ENCODE assay signal across 8 cellular contexts in genomic region chr12:71755146-71755892, GRCh38. TPM values are rescaled to one million over a fixed set of nuclear protein-coding genes. Genes with fewer than 3 reads are reported as not detected.
DNase-seq lines count a peak whose midpoint lies in the region; ATAC-seq and TF ChIP-seq lines count a peak whose summit lies in the region.

No MANE protein-coding gene starts in this region.

- peaks cover 15% of the 10 kb centered on the region for H3K4me1 ChIP-seq in upper lobe of right lung

- H3K27ac Mint-ChIP-seq in activated naive CD4-positive, alpha-beta T cell treated with anti-CD3 and anti-CD28 coated beads, Interleukin-2, amount 50 U/mL, for 72 hours: peak overlapping the region; percentile 95 to 97
- peak overlapping the region; percentile 93 for H3K27ac Mint-ChIP-seq in progenitor cell of endocrine pancreas

- H3K27me3 ChIP-seq in upper lobe of right lung: no peaks in the 10 kb centered on the region

- H3K4me3 Mint-ChIP-seq in progenitor cell of endocrine pancreas (ENCODE audit: low read depth): peak overlapping the region; percentile 87

- TF ChIP-seq CTCF in progenitor cell of endocrine pancreas (IDR thresholded peaks at IDR 0.05; ENCODE audit: unreplicated experiment) (no peak), upper lobe of right lung (IDR thresholded peaks at IDR 0.05) (no peak)

- peaks cover under 1 to 15% of the 10 kb centered on the region in 2 donors for H3K9me3 Mint-ChIP-seq in activated naive CD4-positive, alpha-beta T cell treated with anti-CD3 and anti-CD28 coated beads, Interleukin-2, amount 50 U/mL, for 72 hours
- H3K9me3 Mint-ChIP-seq in progenitor cell of endocrine pancreas (ENCODE audit: low read depth): no peaks in the 10 kb centered on the region

- ATAC-seq in GM18861 (IDR thresholded peaks at IDR 0.05; ENCODE audit: unreplicated experiment) (peak; percentile 25), HG03066 (IDR thresholded peaks at IDR 0.05; ENCODE audit: low read depth, unreplicated experiment) (peak; percentile 45), left cardiac atrium (peak; percentile 29 to 41), upper lobe of right lung (peak; percentile 58)
- ATAC-seq in activated naive CD4-positive, alpha-beta T cell treated with anti-CD3 and anti-CD28 coated beads, Interleukin-2, amount 50 U/mL, for 72 hours: peak; percentile 51 to 76

- peaks cover 14% of the 10 kb centered on the region for H3K36me3 ChIP-seq in upper lobe of right lung

- peak overlapping the region; percentile 93 for H3K27ac ChIP-seq in upper lobe of right lung

- H3K36me3 Mint-ChIP-seq in activated naive CD4-positive, alpha-beta T cell treated with anti-CD3 and anti-CD28 coated beads, Interleukin-2, amount 50 U/mL, for 72 hours: peaks cover 40 to 51% of the 10 kb centered on the region in 2 donors
- H3K36me3 Mint-ChIP-seq in progenitor cell of endocrine pancreas (ENCODE audit: insufficient read depth): peaks cover 13% of the 10 kb centered on the region

- H3K4me1 Mint-ChIP-seq in progenitor cell of endocrine pancreas (ENCODE audit: low read depth): peaks cover 15% of the 10 kb centered on the region

- intact Hi-C loops in left cardiac atrium (cut with DNase I): loop anchor here in 1 of 2 donors (10.0 kb wide), 1 partner anchor 91 kb away; the partner anchor contains the start of genes THAP2 and ZFC3H1
- intact Hi-C loops in upper lobe of right lung (cut with DNase I): no loop called here

- H3K27me3 Mint-ChIP-seq in progenitor cell of endocrine pancreas: peaks cover 16% of the 10 kb centered on the region

- DNase-seq in AG08395 (ENCODE audit: low spot score) (peak; percentile 56), RPMI7951 (ENCODE audit: low read depth) (peak; percentile 33), left cardiac atrium (peak; percentile 34), progenitor cell of endocrine pancreas (ENCODE audit: low spot score, unreplicated experiment) (no peak), upper lobe of right lung (peak; percentile 78)
- DNase-seq in activated naive CD4-positive, alpha-beta T cell treated with anti-CD3 and anti-CD28 coated beads, Interleukin-2, amount 50 U/mL, for 72 hours (ENCODE audit: low spot score in 2 of 2): peak; percentile 51 to 85

- H3K9me3 ChIP-seq in upper lobe of right lung: peaks cover 12% of the 10 kb centered on the region

- peak overlapping the region; percentile 76 for H3K4me3 ChIP-seq in upper lobe of right lung

RNA-seq across cellular contexts. Expression of gene RAB21, which starts 0.7 kb away (rescaled TPM):
- 5.0 and 17.6 TPM in 2 replicates for total RNA-seq in RPMI7951 (2014; rRNA removed; shearing (Covaris generic))
- 10 to 100 TPM; 62.6 to 88.4 TPM for total RNA-seq in activated naive CD4-positive, alpha-beta T cell treated with anti-CD3 and anti-CD28 coated beads, Interleukin-2, amount 50 U/mL, for 72 hours
- total RNA-seq in left cardiac atrium (100 to 1,000 TPM in 1 of 2 donors, 10 to 100 TPM in 1; 95.7 to 117 TPM), progenitor cell of endocrine pancreas (52.5 and 54.0 TPM in 2 replicates), upper lobe of right lung (83.8 TPM)
